In the genomic region with DNA sequence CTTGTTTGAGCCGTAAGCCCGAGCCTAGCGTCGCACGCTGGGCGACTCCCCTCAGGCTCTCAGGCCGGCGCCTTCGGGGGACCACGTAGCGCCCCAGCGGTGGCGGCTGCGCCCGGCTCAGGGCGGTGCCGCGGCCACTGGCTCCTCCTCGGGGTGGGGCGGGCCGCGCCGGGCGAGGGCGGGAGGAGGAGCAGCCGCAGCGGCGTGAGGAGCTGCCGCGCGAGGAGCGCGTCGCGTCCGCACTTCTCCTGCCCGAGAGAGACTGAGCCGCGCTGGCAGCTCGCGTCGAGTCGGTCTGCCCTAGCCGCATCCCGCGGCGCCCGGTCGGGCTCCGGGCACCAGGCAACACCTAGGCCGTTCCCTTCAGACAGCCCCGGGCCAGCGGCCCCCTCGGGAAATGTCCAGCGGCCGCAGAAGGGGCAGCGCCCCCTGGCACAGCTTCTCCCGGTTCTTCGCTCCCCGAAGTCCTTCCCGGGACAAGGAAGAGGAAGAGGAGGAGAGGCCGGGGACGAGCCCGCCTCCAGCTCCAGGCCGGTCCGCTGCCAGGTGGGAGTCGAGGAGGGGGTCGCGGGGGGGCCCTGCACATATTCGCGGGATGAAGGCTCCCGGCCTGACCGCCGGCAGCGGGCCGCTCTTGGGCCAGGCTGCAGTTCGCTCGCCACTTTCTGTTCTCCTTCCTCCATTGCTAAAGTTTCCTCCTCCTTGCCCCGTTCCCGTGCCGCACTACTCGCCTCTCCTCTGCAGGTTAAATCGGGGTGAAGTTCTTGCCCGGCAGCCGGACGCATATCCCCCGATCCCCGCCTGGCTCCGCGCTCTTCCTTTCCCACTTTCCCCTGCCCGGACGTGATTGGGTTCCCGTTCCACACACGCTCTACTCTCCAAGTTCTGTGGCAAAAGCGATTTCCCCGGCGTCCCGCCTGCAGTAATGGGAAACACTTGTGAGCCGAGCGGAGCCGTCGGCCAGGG, we compare ENCODE assay signal across 8 cellular contexts. TPM values are rescaled to one million over a fixed set of nuclear protein-coding genes. Genes with fewer than 3 reads are reported as not detected.
DNase-seq lines count a peak whose midpoint lies in the region; ATAC-seq and TF ChIP-seq lines count a peak whose summit lies in the region.

A gene (plus strand): TSS at position 202 of the 966 bp plus-strand sequence. CDS start 196 bp downstream, at position 398.

- H3K27me3 Mint-ChIP-seq in neural crest cell (ENCODE audit: low read depth), result peaks cover 59% of the 10 kb centered on the region

- peak; percentile 83 for DNase-seq in EH (ENCODE audit: low read depth)
- peak; percentile 89 for DNase-seq in KBM-7
- peak; percentile 64 for DNase-seq in activated gamma-delta T cell (lab: John Stamatoyannopoulos, UW)
- peak; percentile 72 for DNase-seq in fibroblast of villous mesenchyme (ENCODE audit: low read depth)
- peak; percentile 62 for DNase-seq in neural crest cell (ENCODE audit: low read depth, low spot score)
- DNase-seq in stomach, result peak; percentile 84

- H3K4me3 ChIP-seq in fibroblast of villous mesenchyme (ENCODE audit: low read depth, low read length) (peak within 1 kb of the TSS; percentile 95), stomach (peak within 1 kb of the TSS; percentile 65 to 93 (median 85))

- peak within 1 kb of the TSS; percentile 84 to 95 (median 91) for H3K27ac ChIP-seq in stomach

- TF ChIP-seq EP300 in stomach (IDR thresholded peaks at IDR 0.05), result no peak

- H3K4me3 Mint-ChIP-seq in neural crest cell, result peak within 1 kb of the TSS; percentile 94

- H3K27ac Mint-ChIP-seq in neural crest cell (ENCODE audit: unreplicated experiment), result peak within 1 kb of the TSS; percentile 95

- ATAC-seq in GM21737 (IDR thresholded peaks at IDR 0.05; ENCODE audit: unreplicated experiment), result peak; percentile 100

- no peaks in the 10 kb centered on the region for H3K9me3 ChIP-seq in stomach

- 0 to 1% (median 1%) methylated on average over 57 to 102 of the region's 102 CpGs for WGBS in stomach, 5 donors

- TF ChIP-seq POLR2A in Raji (IDR thresholded peaks at IDR 0.05; ENCODE audit: insufficient read depth, low read depth, low read length), result peak; percentile 94
- TF ChIP-seq POLR2A in stomach (IDR thresholded peaks at IDR 0.05), result no peak

- H3K36me3 ChIP-seq in stomach, result no peaks in the 10 kb centered on the region

- H3K4me1 Mint-ChIP-seq in neural crest cell, result peaks cover 21% of the 10 kb centered on the region

- peak; percentile 46 for TF ChIP-seq CTCF in fibroblast of villous mesenchyme (IDR thresholded peaks at IDR 0.05; ENCODE audit: insufficient read depth, low read depth, low read length)
- peak; percentile 38 for TF ChIP-seq CTCF in neural crest cell (conservative IDR thresholded peaks at IDR 0.05)
- peak in 1 of 7 experiments; percentile 11 for TF ChIP-seq CTCF in stomach (IDR thresholded peaks at IDR 0.05)

- H3K9me3 Mint-ChIP-seq in neural crest cell, result no peaks in the 10 kb centered on the region

- peaks cover 0 to 50% (median 20%) of the 10 kb centered on the region in 4 donors for H3K4me1 ChIP-seq in stomach

- H3K27me3 ChIP-seq in stomach, result no peaks in the 10 kb centered on the region

- in situ Hi-C loops in KBM-7 (cut with MboI; ENCODE audit: low pct_unique_long_range_greater_than_20kb, low sequenced_read_pairs), result no loop called here

- intact Hi-C loops in stomach (cut with DNase I; ENCODE audit: low total_unique reads), result no loop called here

- H3K36me3 Mint-ChIP-seq in neural crest cell (ENCODE audit: low read depth), result no peaks in the 10 kb centered on the region

RNA-seq across cellular contexts. Expression of the gene that starts here (rescaled TPM):
- total RNA-seq in fibroblast of villous mesenchyme (17.1 and 22.9 TPM in 2 replicates), neural crest cell (6.5 and 7.3 TPM in 2 replicates), stomach (10 to 100 TPM; 18.2 to 57.6 (median 47.3) TPM)
- 10 to 100 TPM in 1 of 3 donors, 1 to 10 TPM in 2; 5.7 to 10.2 (median 8.3) TPM for polyA plus RNA-seq in stomach

Comparison
In these comparisons a context has a peak if more than half of its experiments do, and no peak if none do; other contexts are left out.
1. Peak in every context shown above with its lines: DNase-seq, ATAC-seq, H3K4me3 ChIP-seq and H3K27ac ChIP-seq.